Comparison of ENCODE assay signal across 8 cellular contexts in the genomic region with DNA sequence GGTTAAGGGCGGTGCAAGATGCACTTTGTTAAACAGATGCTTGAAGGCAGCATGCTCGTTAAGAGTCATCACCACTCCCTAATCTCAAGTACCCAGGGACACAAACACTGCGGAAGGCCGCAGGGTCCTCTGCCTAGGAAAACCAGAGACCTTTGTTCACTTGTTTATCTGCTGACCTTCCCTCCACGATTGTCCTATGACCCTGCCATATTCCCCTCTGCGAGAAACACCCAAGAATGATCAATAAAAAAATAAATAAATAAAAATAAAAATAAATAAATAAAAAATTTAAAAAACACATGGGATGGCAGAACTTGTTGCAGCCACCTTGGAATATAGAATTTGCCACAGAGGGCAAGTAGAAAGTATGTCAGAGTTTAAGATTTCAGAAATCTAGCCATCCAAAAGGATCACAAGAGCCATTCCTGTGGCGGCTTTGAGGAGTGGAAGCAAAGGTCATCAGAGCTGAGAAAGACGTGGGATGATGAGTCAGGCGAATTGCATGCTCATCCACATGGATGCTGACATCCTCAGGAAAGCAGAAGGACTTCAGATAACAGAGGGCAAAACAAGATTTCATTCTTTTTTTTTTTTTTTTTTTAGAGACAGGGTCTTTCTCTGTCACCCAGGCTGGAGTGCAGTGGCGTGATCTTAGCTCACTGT. TPM values are rescaled to one million over a fixed set of nuclear protein-coding genes. Genes with fewer than 3 reads are reported as not detected.
DNase-seq lines count a peak whose midpoint lies in the region; ATAC-seq, FAIRE-seq and TF ChIP-seq lines count a peak whose summit lies in the region.
"Not testable (repeated sequence)": the region's sequence is repeated elsewhere in the genome, so short reads cannot be mapped to it uniquely, and the experiment has no call there.

No MANE protein-coding gene starts in this region.

- CTCF ChIA-PET in K562 (lab: Yijun Ruan, JAX; ENCODE audit: low intra/inter-chr PET ratio); HepG2 (lab: Yijun Ruan, JAX; ENCODE audit: low intra/inter-chr PET ratio, low total read pairs): not testable (repeated sequence)

- not testable (repeated sequence) for H3K27me3 ChIP-seq in K562 (ENCODE audit: control insufficient read depth in 2 of 2, insufficient read depth in 2 of 2, low read length in 2 of 2); HepG2 (ENCODE audit: control insufficient read depth in 1 of 2, insufficient read depth in 2 of 2, low read length in 2 of 2); smooth muscle cell (ENCODE audit: low read depth)

- ATAC-seq in K562, HepG2: not testable (repeated sequence)

- not testable (repeated sequence) for H3F3A ChIP-seq in smooth muscle cell (ENCODE audit: low read depth)

- not testable (repeated sequence) for FAIRE-seq in K562 (lab: Jason Lieb, UNC)
- FAIRE-seq in HepG2 (lab: Jason Lieb, UNC), result peak; percentile 57

- H3K9ac ChIP-seq in K562 (ENCODE audit: insufficient read depth in 1 of 2, low read depth in 2 of 2, low read length in 2 of 2); HepG2 (ENCODE audit: insufficient read depth, low read depth, low read length); smooth muscle cell (ENCODE audit: low read depth): not testable (repeated sequence)

- TF ChIP-seq POLR2A in K562 (conservative IDR thresholded peaks at IDR 0.05); HepG2 (IDR thresholded peaks at IDR 0.05; ENCODE audit: insufficient read depth in 1 of 2, low read depth in 2 of 2, low read length in 2 of 2): not testable (repeated sequence)

- not testable (repeated sequence) for H3K4me1 ChIP-seq in K562 (replicated peaks in 1 of 2; ENCODE audit: control insufficient read depth in 2 of 2, insufficient read depth in 2 of 2, low read length in 2 of 2); smooth muscle cell (ENCODE audit: low read depth)
- peaks cover 27% of the 10 kb centered on the region for H3K4me1 ChIP-seq in HepG2 (ENCODE audit: insufficient read depth, low read length)

- not testable (repeated sequence) for TF ChIP-seq CTCF in AG09309 (IDR thresholded peaks at IDR 0.05; ENCODE audit: control insufficient read depth, insufficient read depth, low read depth, low read length, missing control alignments); K562 (IDR thresholded peaks at IDR 0.05 in 2 of 3, conservative IDR thresholded peaks at IDR 0.05 in 1 of 3; ENCODE audit: insufficient read depth in 2 of 3, low read depth in 1 of 3, low read length in 3 of 3); fibroblast of pulmonary artery (IDR thresholded peaks at IDR 0.05; ENCODE audit: low read length, missing control alignments); HepG2 (CRISPR knock-in tag; IDR thresholded peaks at IDR 0.05); smooth muscle cell (IDR thresholded peaks at IDR 0.05; ENCODE audit: borderline replicate concordance, insufficient read depth, poor library complexity, severe bottlenecking)

- H3K9me1 ChIP-seq in K562 (ENCODE audit: control insufficient read depth, insufficient read depth, low read length), result not testable (repeated sequence)

- DNase-seq in AG09309 (ENCODE audit: low read depth) (peak; percentile 17), ELR (ENCODE audit: low read depth) (peak; percentile 62), LHCN-M2 (ENCODE audit: low read depth) (peak; percentile 37), SW480 (ENCODE audit: low spot score) (peak; percentile 7), fibroblast of pulmonary artery (ENCODE audit: low read depth) (peak; percentile 54), HepG2 (ENCODE audit: low spot score) (peak; percentile 30)
- not testable (repeated sequence) for DNase-seq in K562 (ENCODE audit: extremely low read depth in 1 of 4, low spot score in 3 of 4); smooth muscle cell (lab: John Stamatoyannopoulos, UW; ENCODE audit: unreplicated experiment)

- POLR2A ChIA-PET in K562 (lab: Yijun Ruan, JAX), result not testable (repeated sequence)
- POLR2A ChIA-PET in HepG2 (lab: Yijun Ruan, JAX), result interaction anchor here (0.8 to 1.5 kb wide), 5 partner anchors 13 to 35 kb away, joined by 3 to 7 read pairs (median 4); partner anchors contain the start of gene ERV3-1

- H3K4me2 ChIP-seq in K562 (ENCODE audit: insufficient read depth, low read length); HepG2 (ENCODE audit: low read depth, low read length); smooth muscle cell: not testable (repeated sequence)

- TF ChIP-seq RAD21 in K562 (CRISPR knock-in tag; conservative IDR thresholded peaks at IDR 0.05 in 1 of 2, IDR thresholded peaks at IDR 0.05 in 1 of 2); HepG2 (CRISPR knock-in tag; IDR thresholded peaks at IDR 0.05): not testable (repeated sequence)

- WGBS in K562 (ENCODE audit: insufficient coverage, low coverage, missing lambda C conversion rate), result 46% methylated on average over 8 of the region's 10 CpGs
- 13% methylated on average over 10 of the region's 10 CpGs for WGBS in HepG2 (ENCODE audit: low lambda C conversion rate)
- 57% methylated on average over 9 of the region's 10 CpGs for WGBS in smooth muscle cell (ENCODE audit: low lambda C conversion rate)

- not testable (repeated sequence) for H3K4me3 ChIP-seq in AG09309 (ENCODE audit: control insufficient read depth, low read depth, low read length); K562; fibroblast of pulmonary artery (replicated peaks; ENCODE audit: low read depth, low read length); HepG2 (replicated peaks in 1 of 3; ENCODE audit: insufficient read depth in 1 of 3, low read depth in 2 of 3, low read length in 3 of 3); smooth muscle cell

- in situ Hi-C loops in K562 (cut with MboI); HepG2 (cut with HindIII; ENCODE audit: extremely low pct_ligation_motif_present, low pct_unique_long_range_greater_than_20kb): not testable (repeated sequence)

- not testable (repeated sequence) for H2AFZ ChIP-seq in K562 (ENCODE audit: low read depth, low read length); HepG2 (ENCODE audit: low read length); smooth muscle cell (ENCODE audit: low read depth)

- not testable (repeated sequence) for BruUV-seq in K562 (replicated peaks; lab: Mats Ljungman, UMichigan); HepG2 (replicated peaks; lab: Mats Ljungman, UMichigan)

- H3K36me3 ChIP-seq in K562 (ENCODE audit: control insufficient read depth, insufficient read depth, low read length); HepG2 (replicated peaks in 1 of 2; ENCODE audit: control insufficient read depth in 1 of 2, insufficient read depth in 2 of 2, low read length in 2 of 2); smooth muscle cell (ENCODE audit: low read depth): not testable (repeated sequence)

- H4K20me1 ChIP-seq in K562 (replicated peaks; ENCODE audit: control insufficient read depth, insufficient read depth, low read length); HepG2 (ENCODE audit: insufficient read depth, low read length); smooth muscle cell (ENCODE audit: low read depth): not testable (repeated sequence)

- intact Hi-C loops in K562 (cut with micrococcal nuclease); HepG2 (cut with micrococcal nuclease; ENCODE audit: unreplicated experiment): not testable (repeated sequence)

- H3K9me3 ChIP-seq in K562 (replicated peaks; ENCODE audit: control insufficient read depth, insufficient read depth, low read depth, low read length); HepG2 (ENCODE audit: low read length); smooth muscle cell (replicated peaks; ENCODE audit: low read depth): not testable (repeated sequence)

- H3K79me2 ChIP-seq in K562 (ENCODE audit: control insufficient read depth, insufficient read depth, low read length); HepG2 (ENCODE audit: insufficient read depth, low read length); smooth muscle cell (ENCODE audit: low read depth): not testable (repeated sequence)

- not testable (repeated sequence) for H3K27ac ChIP-seq in K562 (ENCODE audit: extremely low read depth, low read depth, low read length)
- H3K27ac ChIP-seq in HepG2 (ENCODE audit: extremely low read length, insufficient read depth, low read length) (peak overlapping the region; percentile 40), smooth muscle cell (ENCODE audit: low read depth) (peak overlapping the region; percentile 35)

- not testable (repeated sequence) for TF ChIP-seq EP300 in K562 (IDR thresholded peaks at IDR 0.05; ENCODE audit: low read length); HepG2 (IDR thresholded peaks at IDR 0.05; ENCODE audit: low read depth in 2 of 2, low read length in 2 of 2); HepG2 (CRISPR knock-in tag; IDR thresholded peaks at IDR 0.05; ENCODE audit: borderline replicate concordance)

RNA-seq across cellular contexts. Expression of gene ERV3-1, which starts 27.8 kb away (rescaled TPM):
- total RNA-seq in LHCN-M2 (2014; rRNA removed) (13.7 and 19.3 TPM in 2 replicates), K562 (2014; rRNA removed) (13.9 and 15.6 TPM in 2 replicates), K562 (2014; rRNA removed; fragmentation: Illumina TruSeq; extraction: Trizol) (22.0 TPM in 2 replicates), K562 (2015; rRNA removed; fragmentation: Illumina TruSeq; extraction: Trizol) (21.2 and 23.6 TPM in 2 replicates), K562 (2021) (15.7 and 18.4 TPM in 2 replicates), HepG2 (2016; rRNA removed; fragmentation: Illumina TruSeq; extraction: Trizol) (12.0 and 20.4 TPM in 2 replicates), smooth muscle cell (16.8 and 19.4 TPM in 2 replicates)
- 7.8 TPM for polyA plus RNA-seq in LHCN-M2 (2012)
- total RNA-seq in K562 (2011; cell fraction: chromatin; rRNA removed; ENCODE audit: low replicate concordance), result 63.4 and 111 TPM in 2 replicates
- total RNA-seq in K562 (2011; cell fraction: nucleolus; rRNA removed), result 46.4 and 53.8 TPM in 2 replicates
- total RNA-seq in K562 (2011; cell fraction: nucleoplasm; rRNA removed), result 86.2 and 152 TPM in 2 replicates
- polyA plus RNA-seq in K562 (2011; rRNA removed) (27.2 and 30.0 TPM in 2 replicates), K562 (2014; fragmentation: Illumina TruSeq; extraction: Trizol) (22.0 and 25.6 TPM in 2 replicates), K562 (2014; fragmentation: Nextera tagmentation; extraction: Ambion mirVana) (10 to 100 TPM; 10.2 to 13.7 TPM), K562 (2014; rRNA removed) (24.2 and 27.5 TPM in 2 replicates), HepG2 (2011; rRNA removed) (86.3 and 91.5 TPM in 2 replicates), smooth muscle cell (6.7 and 9.6 TPM in 2 replicates)
- polyA plus RNA-seq in K562 (2011; cell fraction: cytosol; rRNA removed), result 6.5 and 14.5 TPM in 2 replicates
- 77.7 and 109 TPM in 2 replicates for polyA plus RNA-seq in K562 (2011; cell fraction: nucleus; rRNA removed)
- polyA plus RNA-seq in K562 (2012), result 15.4 and 70.9 TPM in 2 replicates
- polyA minus RNA-seq in K562 (2011; rRNA and poly(A)+ RNA removed), result 27.6 and 30.0 TPM in 2 replicates
- 12.8 and 14.7 TPM in 2 replicates for polyA minus RNA-seq in K562 (2011; cell fraction: cytosol; rRNA and poly(A)+ RNA removed)
- polyA minus RNA-seq in K562 (2011; cell fraction: nucleus; rRNA and poly(A)+ RNA removed), result 61.4 and 77.4 TPM in 2 replicates
- 4.2 and 5.2 TPM in 2 replicates for total RNA-seq in HepG2 (2016; cell fraction: cytosol; rRNA removed; fragmentation: Illumina TruSeq; extraction: Trizol; ENCODE audit: low read depth)
- total RNA-seq in HepG2 (2016; cell fraction: insoluble cytoplasmic fraction; rRNA removed; fragmentation: Illumina TruSeq; extraction: Trizol), result 11.8 and 20.6 TPM in 2 replicates
- total RNA-seq in HepG2 (2016; cell fraction: membrane; rRNA removed; fragmentation: Illumina TruSeq; extraction: Trizol), result 10.8 and 11.0 TPM in 2 replicates
- 43.8 and 47.3 TPM in 2 replicates for total RNA-seq in HepG2 (2016; cell fraction: nucleus; rRNA removed; fragmentation: Illumina TruSeq; extraction: Trizol)
- polyA plus RNA-seq in HepG2 (2011; cell fraction: cytosol; rRNA removed), result 34.9 and 51.4 TPM in 2 replicates
- 133 and 172 TPM in 2 replicates for polyA plus RNA-seq in HepG2 (2011; cell fraction: nucleus; rRNA removed)
- polyA plus RNA-seq in HepG2 (2012), result 61.3 and 79.8 TPM in 2 replicates
- polyA plus RNA-seq in HepG2 (2016; cell fraction: cytosol; fragmentation: Illumina TruSeq; extraction: Trizol; ENCODE audit: low read depth), result 4.3 and 5.7 TPM in 2 replicates
- polyA plus RNA-seq in HepG2 (2016; cell fraction: insoluble cytoplasmic fraction; fragmentation: Illumina TruSeq; extraction: Trizol; ENCODE audit: low read depth), result 11.4 and 12.5 TPM in 2 replicates
- 5.7 and 11.4 TPM in 2 replicates for polyA plus RNA-seq in HepG2 (2016; cell fraction: membrane; fragmentation: Illumina TruSeq; extraction: Trizol; ENCODE audit: low read depth)
- polyA plus RNA-seq in HepG2 (2016; cell fraction: nucleus; fragmentation: Illumina TruSeq; extraction: Trizol; ENCODE audit: insufficient read depth, low read depth), result 43.2 and 50.3 TPM in 2 replicates
- polyA minus RNA-seq in HepG2 (2011; rRNA and poly(A)+ RNA removed; ENCODE audit: low replicate concordance), result 3.1 and 62.8 TPM in 2 replicates
- polyA minus RNA-seq in HepG2 (2011; cell fraction: cytosol; rRNA and poly(A)+ RNA removed), result 25.1 and 31.4 TPM in 2 replicates
- polyA minus RNA-seq in HepG2 (2011; cell fraction: nucleus; rRNA and poly(A)+ RNA removed), result 275 and 346 TPM in 2 replicates

RNA-seq across cellular contexts. Expression of gene ZNF117, which starts 43.4 kb away (rescaled TPM):
- total RNA-seq in LHCN-M2 (2014; rRNA removed), result 8.4 and 9.9 TPM in 2 replicates
- 1.6 TPM for polyA plus RNA-seq in LHCN-M2 (2012)
- 13.4 and 57.5 TPM in 2 replicates for total RNA-seq in K562 (2011; cell fraction: chromatin; rRNA removed; ENCODE audit: low replicate concordance)
- total RNA-seq in K562 (2011; cell fraction: nucleolus; rRNA removed), result 6.2 and 10.7 TPM in 2 replicates
- 23.7 and 38.9 TPM in 2 replicates for total RNA-seq in K562 (2011; cell fraction: nucleoplasm; rRNA removed)
- 6.3 and 6.7 TPM in 2 replicates for total RNA-seq in K562 (2014; rRNA removed)
- 15.5 and 17.4 TPM in 2 replicates for total RNA-seq in K562 (2014; rRNA removed; fragmentation: Illumina TruSeq; extraction: Trizol)
- 16.4 and 18.9 TPM in 2 replicates for total RNA-seq in K562 (2015; rRNA removed; fragmentation: Illumina TruSeq; extraction: Trizol)
- total RNA-seq in K562 (2021), result 8.5 and 9.3 TPM in 2 replicates
- polyA plus RNA-seq in K562 (2011; rRNA removed), result 14.4 and 17.8 TPM in 2 replicates
- polyA plus RNA-seq in K562 (2011; cell fraction: cytosol; rRNA removed), result 0.88 and 2.7 TPM in 2 replicates
- 24.7 and 26.3 TPM in 2 replicates for polyA plus RNA-seq in K562 (2011; cell fraction: nucleus; rRNA removed)
- polyA plus RNA-seq in K562 (2012), result 7.3 and 50.4 TPM in 2 replicates
- polyA plus RNA-seq in K562 (2014; fragmentation: Illumina TruSeq; extraction: Trizol), result 13.3 and 17.6 TPM in 2 replicates
- polyA plus RNA-seq in K562 (2014; fragmentation: Nextera tagmentation; extraction: Ambion mirVana), result 1 to 10 TPM; 2.5 to 3.7 TPM
- polyA plus RNA-seq in K562 (2014; rRNA removed), result 12.8 and 14.1 TPM in 2 replicates
- 13.7 and 17.5 TPM in 2 replicates for polyA minus RNA-seq in K562 (2011; rRNA and poly(A)+ RNA removed)
- 2.5 and 3.2 TPM in 2 replicates for polyA minus RNA-seq in K562 (2011; cell fraction: cytosol; rRNA and poly(A)+ RNA removed)
- polyA minus RNA-seq in K562 (2011; cell fraction: nucleus; rRNA and poly(A)+ RNA removed), result 18.8 and 29.1 TPM in 2 replicates
- 3.9 and 6.6 TPM in 2 replicates for total RNA-seq in HepG2 (2016; rRNA removed; fragmentation: Illumina TruSeq; extraction: Trizol)
- total RNA-seq in HepG2 (2016; cell fraction: cytosol; rRNA removed; fragmentation: Illumina TruSeq; extraction: Trizol; ENCODE audit: low read depth), result 0.18 and 0.51 TPM in 2 replicates
- total RNA-seq in HepG2 (2016; cell fraction: insoluble cytoplasmic fraction; rRNA removed; fragmentation: Illumina TruSeq; extraction: Trizol), result 4.1 and 5.5 TPM in 2 replicates
- total RNA-seq in HepG2 (2016; cell fraction: membrane; rRNA removed; fragmentation: Illumina TruSeq; extraction: Trizol), result 0.86 and 1.3 TPM in 2 replicates
- 17.8 and 18.6 TPM in 2 replicates for total RNA-seq in HepG2 (2016; cell fraction: nucleus; rRNA removed; fragmentation: Illumina TruSeq; extraction: Trizol)
- polyA plus RNA-seq in HepG2 (2011; rRNA removed), result 20.0 and 20.4 TPM in 2 replicates
- 2.5 and 4.6 TPM in 2 replicates for polyA plus RNA-seq in HepG2 (2011; cell fraction: cytosol; rRNA removed)
- polyA plus RNA-seq in HepG2 (2011; cell fraction: nucleus; rRNA removed), result 32.2 and 47.0 TPM in 2 replicates
- 11.3 and 17.9 TPM in 2 replicates for polyA plus RNA-seq in HepG2 (2012)
- polyA plus RNA-seq in HepG2 (2016; cell fraction: cytosol; fragmentation: Illumina TruSeq; extraction: Trizol; ENCODE audit: low read depth), result 0.15 and 0.19 TPM in 2 replicates
- polyA plus RNA-seq in HepG2 (2016; cell fraction: insoluble cytoplasmic fraction; fragmentation: Illumina TruSeq; extraction: Trizol; ENCODE audit: low read depth), result 2.3 and 2.9 TPM in 2 replicates
- polyA plus RNA-seq in HepG2 (2016; cell fraction: membrane; fragmentation: Illumina TruSeq; extraction: Trizol; ENCODE audit: low read depth), result 0.51 and 0.56 TPM in 2 replicates
- polyA plus RNA-seq in HepG2 (2016; cell fraction: nucleus; fragmentation: Illumina TruSeq; extraction: Trizol; ENCODE audit: insufficient read depth, low read depth), result 38.6 and 39.6 TPM in 2 replicates
- 0.14 and 9.5 TPM in 2 replicates for polyA minus RNA-seq in HepG2 (2011; rRNA and poly(A)+ RNA removed; ENCODE audit: low replicate concordance)
- polyA minus RNA-seq in HepG2 (2011; cell fraction: cytosol; rRNA and poly(A)+ RNA removed), result 7.1 and 8.9 TPM in 2 replicates
- polyA minus RNA-seq in HepG2 (2011; cell fraction: nucleus; rRNA and poly(A)+ RNA removed), result 175 and 179 TPM in 2 replicates
- 11.5 and 16.5 TPM in 2 replicates for total RNA-seq in smooth muscle cell
- 1.4 and 1.8 TPM in 2 replicates for polyA plus RNA-seq in smooth muscle cell
